13 cellular contexts compared by ENCODE assay signal in the genomic region with DNA sequence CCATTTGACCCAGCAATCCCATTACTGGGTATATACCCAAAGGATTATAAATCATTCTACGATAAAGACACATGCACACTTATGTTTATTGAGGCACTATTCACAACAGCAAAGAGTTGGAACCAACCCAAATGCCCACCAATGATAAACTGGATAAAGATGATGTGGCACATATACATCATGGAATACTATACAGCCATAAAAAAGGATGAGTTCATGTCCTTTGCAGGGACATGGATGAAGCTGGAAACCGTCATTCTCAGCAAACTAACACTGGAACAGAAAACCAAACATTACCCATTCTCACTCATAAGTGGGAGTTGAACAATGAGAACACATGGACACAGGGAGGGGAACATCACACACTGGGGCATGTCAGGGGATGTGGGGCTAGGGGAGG. TPM values are rescaled to one million over a fixed set of nuclear protein-coding genes. Genes with fewer than 3 reads are reported as not detected.
"Had no signal": no experiment of that assay in that cellular context is flagged by ENCODE, and none has a peak within 500 bp of the region (broad histone marks: within the 10 kb centered on the region; RNA-seq: fewer than 3 reads in every experiment).

No MANE protein-coding gene starts in this region.

RNA-seq across cellular contexts. Expression of gene SELL, which starts 3.7 kb away (rescaled TPM):
- total RNA-seq: bronchial epithelial cell, cardiac muscle cell, chondrocyte had no signal
- polyA plus RNA-seq: cardiac muscle cell had no signal

RNA-seq across cellular contexts. Expression of gene SELE, which starts 18.8 kb away (rescaled TPM):
- total RNA-seq: activated naive CD4-positive, alpha-beta T cell treated with anti-CD3 and anti-CD28 coated beads for 36 hours; activated naive CD4-positive, alpha-beta T cell treated with anti-CD3 and anti-CD28 coated beads, Interleukin-2, amount 50 U/mL, for 72 hours; activated naive CD8-positive, alpha-beta T cell treated with anti-CD3 and anti-CD28 coated beads for 36 hours; activated naive CD8-positive, alpha-beta T cell treated with anti-CD3 and anti-CD28 coated beads, Interleukin-2, amount 10 ng/mL, durations not matched to agents 7 days and 5 days; activated T-cell treated with anti-CD3 and anti-CD28 coated beads, Interleukin-2, amount 50 U/mL, for 4 hours; activated T-cell treated with anti-CD3 and anti-CD28 coated beads, Interleukin-2, amount 50 U/mL, for 72 hours; activated T-helper 1 cell treated with anti-CD3 and anti-CD28 coated beads, Interleukin-12 subunit alpha, Interleukin-12 subunit beta, Interleukin-2, Interleukin-4 antibody, amounts not matched to agents 30 ng/mL and 10 ng/mL and 1 ng/mL, durations not matched to agents 14 hours and 24 hours and 36 hours; activated T-helper 17 cell treated with anti-CD3 and anti-CD28 coated beads, Interleukin-2, amount 50 U/mL, for 72 hours; activated T-helper 2 cell treated with anti-CD3 and anti-CD28 coated beads, Interferon-gamma antibody, Interleukin-2, Interleukin-4, amounts not matched to agents 10 μg/mL and 5 μg/mL and 100 μg/mL, durations not matched to agents 14 hours and 24 hours and 36 hours; astrocyte; bronchial epithelial cell; cardiac muscle cell; chondrocyte had no signal
- polyA plus RNA-seq: cardiac muscle cell had no signal
